Comparison of ENCODE assay signal across 21 cellular contexts in the genomic region with DNA sequence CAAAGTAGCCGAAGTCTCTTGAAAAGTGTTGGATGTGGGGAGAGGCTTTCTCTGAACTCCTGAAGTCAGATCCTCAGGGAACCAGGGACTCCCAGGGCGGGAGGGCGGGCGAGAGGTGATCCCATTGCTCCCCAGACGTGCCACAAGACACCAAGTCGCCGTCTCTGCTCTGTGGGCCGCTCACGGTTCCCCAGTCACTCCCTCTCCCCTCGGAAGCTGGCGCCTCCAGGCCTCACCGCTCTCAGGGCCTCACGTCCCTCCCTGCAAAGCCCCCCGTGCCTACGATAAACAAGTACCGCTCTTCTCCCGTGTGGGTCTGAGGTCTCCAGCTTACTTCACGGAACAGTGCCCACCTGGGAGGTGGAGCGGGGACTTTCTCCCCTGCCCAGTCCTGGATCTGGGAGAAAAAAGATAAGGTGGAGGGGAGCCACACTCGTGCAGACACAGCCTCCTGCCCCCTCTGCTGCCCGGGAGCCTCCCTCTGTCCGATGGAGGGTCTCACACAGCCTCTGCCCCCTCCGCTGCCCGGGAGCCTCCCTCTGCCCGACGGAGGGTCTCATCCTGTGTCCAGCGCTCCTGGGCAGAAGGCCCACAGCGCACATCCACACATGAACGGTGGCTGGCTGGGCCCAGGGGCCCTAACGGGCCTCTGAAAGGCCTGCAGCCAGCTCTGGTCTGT. TPM values are rescaled to one million over a fixed set of nuclear protein-coding genes. Genes with fewer than 3 reads are reported as not detected.
DNase-seq lines count a peak whose midpoint lies in the region; ATAC-seq, FAIRE-seq and TF ChIP-seq lines count a peak whose summit lies in the region.
"Had no signal": no experiment of that assay in that cellular context is flagged by ENCODE, and none has a peak within 500 bp of the region (broad histone marks: within the 10 kb centered on the region; RNA-seq: fewer than 3 reads in every experiment).

No MANE protein-coding gene starts in this region.

- FAIRE-seq in HTR-8/SVneo (lab: Jason Lieb, UNC): no peak

- peaks cover 23% of the 10 kb centered on the region for H3K4me1 Mint-ChIP-seq in mesothelial cell of epicardium
- peaks cover 19% of the 10 kb centered on the region for H3K4me1 Mint-ChIP-seq in activated CD8-positive, alpha-beta memory T cell treated with anti-CD3 and anti-CD28 coated beads, Interleukin-2, amount 10 ng/mL, durations not matched to agents 7 days and 5 days

- no peak for TF ChIP-seq CTCF in left ventricle myocardium inferior (IDR thresholded peaks at IDR 0.05; ENCODE audit: borderline replicate concordance)
- TF ChIP-seq CTCF in heart right ventricle (IDR thresholded peaks at IDR 0.05): no peak
- no peak for TF ChIP-seq CTCF in body of pancreas (IDR thresholded peaks at IDR 0.05)
- TF ChIP-seq CTCF in mesothelial cell of epicardium (IDR thresholded peaks at IDR 0.05; ENCODE audit: unreplicated experiment): no peak
- no peak for TF ChIP-seq CTCF in upper lobe of left lung (IDR thresholded peaks at IDR 0.05)

- H3K4me3 Mint-ChIP-seq in mesothelial cell of epicardium: no peak overlapping the region
- no peak overlapping the region for H3K4me3 Mint-ChIP-seq in activated CD8-positive, alpha-beta memory T cell treated with anti-CD3 and anti-CD28 coated beads, Interleukin-2, amount 10 ng/mL, durations not matched to agents 7 days and 5 days
- H3K4me3 Mint-ChIP-seq: CD8-positive, alpha-beta T cell had no signal

- H3K27me3 ChIP-seq in left ventricle myocardium inferior (ENCODE audit: low read depth): no peaks in the 10 kb centered on the region
- no peaks in the 10 kb centered on the region for H3K27me3 ChIP-seq in heart right ventricle
- no peaks in the 10 kb centered on the region for H3K27me3 ChIP-seq in body of pancreas
- no peaks in the 10 kb centered on the region for H3K27me3 ChIP-seq in upper lobe of left lung

- H3K27ac ChIP-seq in left ventricle myocardium inferior (replicated peaks): peak overlapping the region; percentile 44
- peak overlapping the region in 2 of 10 donors; percentile 43 to 58 for H3K27ac ChIP-seq in heart right ventricle
- H3K27ac ChIP-seq in body of pancreas: peak overlapping the region; percentile 44 to 80 (median 64)
- peak overlapping the region; percentile 54 to 67 (median 61) for H3K27ac ChIP-seq in upper lobe of left lung
- H3K27ac ChIP-seq: BLaER1 treated with 17β-estradiol and CSF1 and Interleukin-3, amounts not matched to agents 10 nM and 100 nM had no signal

- H3K4me3 ChIP-seq in left ventricle myocardium inferior (no peak overlapping the region), heart right ventricle (no peak overlapping the region), body of pancreas (no peak overlapping the region), upper lobe of left lung (peak overlapping the region in 1 of 4 donors; percentile 1)
- H3K4me3 ChIP-seq: BLaER1 treated with 17β-estradiol and CSF1 and Interleukin-3, amounts not matched to agents 10 nM and 100 nM had no signal

- no peak for TF ChIP-seq POLR2A in body of pancreas (IDR thresholded peaks at IDR 0.05)
- TF ChIP-seq POLR2A in upper lobe of left lung (IDR thresholded peaks at IDR 0.05): no peak

- H3K9me3 Mint-ChIP-seq in mesothelial cell of epicardium: peaks cover 8% of the 10 kb centered on the region
- H3K9me3 Mint-ChIP-seq in activated CD8-positive, alpha-beta memory T cell treated with anti-CD3 and anti-CD28 coated beads, Interleukin-2, amount 10 ng/mL, durations not matched to agents 7 days and 5 days (ENCODE audit: low read depth): peaks cover 2% of the 10 kb centered on the region
- H3K9me3 Mint-ChIP-seq: CD8-positive, alpha-beta T cell had no signal

- DNase-seq in left ventricle myocardium inferior (no peak), heart right ventricle (no peak), body of pancreas (no peak), mesothelial cell of epicardium (ENCODE audit: low spot score in 2 of 2, unreplicated experiment in 2 of 2) (no peak), upper lobe of left lung (peak in 1 of 2 donors; percentile 56), D341Med (ENCODE audit: low spot score) (no peak), HTR-8/SVneo (ENCODE audit: insufficient read length, low spot score) (no peak)
- DNase-seq in activated CD8-positive, alpha-beta memory T cell treated with anti-CD3 and anti-CD28 coated beads, Interleukin-2, amount 10 ng/mL, durations not matched to agents 7 days and 5 days: no peak
- DNase-seq: Calu3; CD8-positive, alpha-beta T cell; DMS79; KG1; MV-4-11; NCI-H1417; NCI-H187; NCI-H2107; NCI-H2227 treated with DMSO at 0.1 percent for 48 hours; NCI-H524; NCI-H82; OCI-M1 had no signal

- CTCF ChIA-PET in activated CD8-positive, alpha-beta memory T cell treated with anti-CD3 and anti-CD28 coated beads, Interleukin-2, amount 10 ng/mL, durations not matched to agents 7 days and 5 days (lab: Charles Lee): no interaction called here

- H3K36me3 ChIP-seq in left ventricle myocardium inferior (no peaks in the 10 kb centered on the region), heart right ventricle (peaks cover 0 to 10% (median 0%) of the 10 kb centered on the region in 9 donors), body of pancreas (replicated peaks in 1 of 2; ENCODE audit: insufficient read depth in 1 of 2, low read depth in 2 of 2) (no peaks in the 10 kb centered on the region), upper lobe of left lung (no peaks in the 10 kb centered on the region)

- no peak for TF ChIP-seq EP300 in upper lobe of left lung (IDR thresholded peaks at IDR 0.05)

- peaks cover 13% of the 10 kb centered on the region for H3K9me3 ChIP-seq in left ventricle myocardium inferior (replicated peaks)
- peaks cover 0 to 15% (median 3%) of the 10 kb centered on the region in 11 donors for H3K9me3 ChIP-seq in heart right ventricle
- no peaks in the 10 kb centered on the region for H3K9me3 ChIP-seq in body of pancreas
- H3K9me3 ChIP-seq in upper lobe of left lung: peaks cover 0 to 9% (median 3%) of the 10 kb centered on the region in 4 donors

- ATAC-seq in heart right ventricle (no peak), body of pancreas (no peak), upper lobe of left lung (ENCODE audit: low FRiP score in 2 of 2) (no peak)
- ATAC-seq in activated CD8-positive, alpha-beta memory T cell treated with anti-CD3 and anti-CD28 coated beads, Interleukin-2, amount 10 ng/mL, durations not matched to agents 7 days and 5 days: no peak
- ATAC-seq: CD8-positive, alpha-beta T cell had no signal

- no peaks in the 10 kb centered on the region for H3K27me3 Mint-ChIP-seq in mesothelial cell of epicardium (ENCODE audit: low read depth)
- peaks cover 3% of the 10 kb centered on the region for H3K27me3 Mint-ChIP-seq in activated CD8-positive, alpha-beta memory T cell treated with anti-CD3 and anti-CD28 coated beads, Interleukin-2, amount 10 ng/mL, durations not matched to agents 7 days and 5 days

- 82 to 87% methylated on average over 30 of the region's 30 CpGs for WGBS in heart right ventricle, 2 donors
- 76 to 87% methylated on average over 15 to 29 of the region's 30 CpGs for WGBS in body of pancreas, 2 donors
- WGBS in upper lobe of left lung, 2 donors: 80% methylated on average over 22 to 30 of the region's 30 CpGs

- intact Hi-C loops in left ventricle myocardium inferior (cut with micrococcal nuclease) (no loop called here), heart right ventricle (cut with DNase I) (loop anchor here in 1 of 10 donors (5.0 kb wide), 1 partner anchor 414 kb away; no protein-coding TSS in a partner anchor), body of pancreas (cut with DNase I) (loop anchor here (5.0 kb wide), 1 partner anchor 129 kb away; no protein-coding TSS in a partner anchor)

- peak overlapping the region; percentile 80 for H3K27ac Mint-ChIP-seq in mesothelial cell of epicardium
- no peak overlapping the region for H3K27ac Mint-ChIP-seq in activated CD8-positive, alpha-beta memory T cell treated with anti-CD3 and anti-CD28 coated beads, Interleukin-2, amount 10 ng/mL, durations not matched to agents 7 days and 5 days
- H3K27ac Mint-ChIP-seq: CD8-positive, alpha-beta T cell had no signal

- peaks cover 36% of the 10 kb centered on the region for H3K4me1 ChIP-seq in left ventricle myocardium inferior
- H3K4me1 ChIP-seq in heart right ventricle: peaks cover 14 to 41% (median 21%) of the 10 kb centered on the region in 9 donors
- H3K4me1 ChIP-seq in body of pancreas: peaks cover 36% of the 10 kb centered on the region
- peaks cover 32 to 54% (median 45%) of the 10 kb centered on the region in 4 donors for H3K4me1 ChIP-seq in upper lobe of left lung

- no peaks in the 10 kb centered on the region for H3K36me3 Mint-ChIP-seq in mesothelial cell of epicardium
- H3K36me3 Mint-ChIP-seq in activated CD8-positive, alpha-beta memory T cell treated with anti-CD3 and anti-CD28 coated beads, Interleukin-2, amount 10 ng/mL, durations not matched to agents 7 days and 5 days: no peaks in the 10 kb centered on the region
- H3K36me3 Mint-ChIP-seq: CD8-positive, alpha-beta T cell had no signal

RNA-seq across cellular contexts. Expression of a gene that starts 50.7 kb away (rescaled TPM):
- 186 TPM for total RNA-seq in left ventricle myocardium inferior
- total RNA-seq in heart right ventricle: 100 to 1,000 TPM; 146 to 223 (median 174) TPM
- 100 to 1,000 TPM; 113 to 280 TPM for polyA plus RNA-seq in heart right ventricle
- total RNA-seq in body of pancreas: 100 to 1,000 TPM in 1 of 2 donors, 10 to 100 TPM in 1; 83.0 to 145 TPM
- 67.4 to 74.1 TPM (median 71.5 TPM) in 3 replicates for total RNA-seq in mesothelial cell of epicardium
- 100 to 1,000 TPM; 129 to 299 (median 180) TPM for total RNA-seq in upper lobe of left lung
- under 1 TPM; 0.15 to 0.23 TPM for total RNA-seq in activated CD8-positive, alpha-beta memory T cell treated with anti-CD3 and anti-CD28 coated beads, Interleukin-2, amount 10 ng/mL, durations not matched to agents 7 days and 5 days

RNA-seq across cellular contexts. Expression of a gene that starts 54.2 kb away (rescaled TPM):
- total RNA-seq in left ventricle myocardium inferior: 7.7 TPM
- total RNA-seq in heart right ventricle: 10 to 100 TPM in 2 of 10 donors, 1 to 10 TPM in 8; 2.4 to 11.1 (median 5.5) TPM
- polyA plus RNA-seq in heart right ventricle: 10 to 100 TPM in 1 of 2 donors, 1 to 10 TPM in 1; 8.6 to 12.9 TPM
- total RNA-seq in body of pancreas: 1 to 10 TPM; 1.0 to 4.6 TPM
- total RNA-seq in mesothelial cell of epicardium: 1.1 to 1.7 TPM (median 1.6 TPM) in 3 replicates
- total RNA-seq in upper lobe of left lung: 10 to 100 TPM in 3 of 6 donors, 1 to 10 TPM in 3; 1.4 to 39.0 (median 13.8) TPM
- total RNA-seq in activated CD8-positive, alpha-beta memory T cell treated with anti-CD3 and anti-CD28 coated beads, Interleukin-2, amount 10 ng/mL, durations not matched to agents 7 days and 5 days: 1 to 10 TPM in 1 of 2 experiments, under 1 TPM in 1; 0.87 to 1.3 TPM
- total RNA-seq: Calu3 had no signal

Comparison
In these comparisons a context has a peak if more than half of its experiments do, and no peak if none do; other contexts are left out.
1. RNA of a gene that starts 50.7 kb away (total RNA-seq): 129 to 299 TPM in upper lobe of left lung, 186 TPM in left ventricle myocardium inferior (single experiment), 146 to 223 TPM in heart right ventricle, 83.0 to 145 TPM in body of pancreas and 67.4 to 74.1 TPM in mesothelial cell of epicardium; 0.15 to 0.23 TPM in activated CD8-positive, alpha-beta memory T cell treated with anti-CD3 and anti-CD28 coated beads, Interleukin-2, amount 10 ng/mL, durations not matched to agents 7 days and 5 days; every median in the first group is over 10 times any median in the second.